In genomic region chr11:61828379-61828628, GRCh38 we compare ENCODE assay signal across 1 cellular context.
TF ChIP-seq lines count a peak whose summit lies in the region.

No MANE protein-coding gene starts in this region.

TF ChIP-seq in SK-N-SH treated with all-trans-retinoic acid at 6 μM for 48 hours, 23 proteins besides CTCF, POLR2A, EP300 and RAD21 (continued from another document):
- TF ChIP-seq, protein P1, sequence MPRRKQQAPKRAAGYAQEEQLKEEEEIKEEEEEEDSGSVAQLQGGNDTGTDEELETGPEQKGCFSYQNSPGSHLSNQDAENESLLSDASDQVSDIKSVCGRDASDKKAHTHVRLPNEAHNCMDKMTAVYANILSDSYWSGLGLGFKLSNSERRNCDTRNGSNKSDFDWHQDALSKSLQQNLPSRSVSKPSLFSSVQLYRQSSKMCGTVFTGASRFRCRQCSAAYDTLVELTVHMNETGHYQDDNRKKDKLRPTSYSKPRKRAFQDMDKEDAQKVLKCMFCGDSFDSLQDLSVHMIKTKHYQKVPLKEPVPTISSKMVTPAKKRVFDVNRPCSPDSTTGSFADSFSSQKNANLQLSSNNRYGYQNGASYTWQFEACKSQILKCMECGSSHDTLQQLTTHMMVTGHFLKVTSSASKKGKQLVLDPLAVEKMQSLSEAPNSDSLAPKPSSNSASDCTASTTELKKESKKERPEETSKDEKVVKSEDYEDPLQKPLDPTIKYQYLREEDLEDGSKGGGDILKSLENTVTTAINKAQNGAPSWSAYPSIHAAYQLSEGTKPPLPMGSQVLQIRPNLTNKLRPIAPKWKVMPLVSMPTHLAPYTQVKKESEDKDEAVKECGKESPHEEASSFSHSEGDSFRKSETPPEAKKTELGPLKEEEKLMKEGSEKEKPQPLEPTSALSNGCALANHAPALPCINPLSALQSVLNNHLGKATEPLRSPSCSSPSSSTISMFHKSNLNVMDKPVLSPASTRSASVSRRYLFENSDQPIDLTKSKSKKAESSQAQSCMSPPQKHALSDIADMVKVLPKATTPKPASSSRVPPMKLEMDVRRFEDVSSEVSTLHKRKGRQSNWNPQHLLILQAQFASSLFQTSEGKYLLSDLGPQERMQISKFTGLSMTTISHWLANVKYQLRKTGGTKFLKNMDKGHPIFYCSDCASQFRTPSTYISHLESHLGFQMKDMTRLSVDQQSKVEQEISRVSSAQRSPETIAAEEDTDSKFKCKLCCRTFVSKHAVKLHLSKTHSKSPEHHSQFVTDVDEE (CRISPR knock-in tag; IDR thresholded peaks at IDR 0.05), result no peak
- TF ChIP-seq BACH2 (CRISPR knock-in tag; IDR thresholded peaks at IDR 0.05; ENCODE audit: borderline replicate concordance), result no peak
- no peak for TF ChIP-seq SNAI2 (CRISPR knock-in tag; IDR thresholded peaks at IDR 0.05)
- TF ChIP-seq ZNF8 (CRISPR knock-in tag; IDR thresholded peaks at IDR 0.05), result no peak
- no peak for TF ChIP-seq CREB5 (CRISPR knock-in tag; IDR thresholded peaks at IDR 0.05; ENCODE audit: low read depth)
- TF ChIP-seq ARNTL (CRISPR knock-in tag; IDR thresholded peaks at IDR 0.05; ENCODE audit: borderline replicate concordance, low read depth), result no peak
- no peak for TF ChIP-seq ZNF70 (CRISPR knock-in tag; IDR thresholded peaks at IDR 0.05)
- no peak for TF ChIP-seq CSRNP3 (CRISPR knock-in tag; IDR thresholded peaks at IDR 0.05)
